25 cellular contexts compared by ENCODE assay signal in genomic region chr3:56192001-56192400, GRCh38.
"Had no signal": no experiment of that assay in that cellular context is flagged by ENCODE, and none has a peak within 500 bp of the region (broad histone marks: within the 10 kb centered on the region; RNA-seq: fewer than 3 reads in every experiment).

No MANE protein-coding gene starts in this region.

- H3K36me3 ChIP-seq: ascending aorta, breast epithelium, esophagus muscularis mucosa had no signal

- H3K9me3 ChIP-seq: ascending aorta, breast epithelium, esophagus muscularis mucosa had no signal

- H3K4me3 ChIP-seq: ascending aorta, breast epithelium, coronary artery, dorsolateral prefrontal cortex, esophagus muscularis mucosa had no signal

- DNase-seq: activated CD4-positive, alpha-beta memory T cell treated with anti-CD3 and anti-CD28 coated beads, Interleukin-2, amount 10 ng/mL, durations not matched to agents 7 days and 5 days; activated CD4-positive, alpha-beta T cell treated with anti-CD3 and anti-CD28 coated beads for 1 hour; activated CD4-positive, alpha-beta T cell treated with anti-CD3 and anti-CD28 coated beads for 4 hours; activated CD4-positive, alpha-beta T cell treated with anti-CD3 and anti-CD28 coated beads, Interleukin-2, amount 10 ng/mL, durations not matched to agents 7 days and 5 days; activated CD4-positive, alpha-beta T cell treated with anti-CD3 and anti-CD28 coated beads, Interleukin-2, amount 50 U/mL, for 4 hours; activated CD8-positive, alpha-beta memory T cell treated with anti-CD3 and anti-CD28 coated beads, Interleukin-2, amount 50 U/mL, for 48 hours; activated gamma-delta T cell; activated naive CD4-positive, alpha-beta T cell; activated naive CD4-positive, alpha-beta T cell treated with anti-CD3 and anti-CD28 coated beads, Interleukin-2, amount 10 ng/mL, durations not matched to agents 7 days and 5 days; activated naive CD8-positive, alpha-beta T cell treated with anti-CD3 and anti-CD28 coated beads, Interleukin-2, amount 10 ng/mL, durations not matched to agents 7 days and 5 days; activated T-cell treated with anti-CD3 and anti-CD28 coated beads for 4 hours; activated T-cell treated with anti-CD3 and anti-CD28 coated beads, Interleukin-2, amount 50 U/mL, for 24 hours; activated T-cell treated with anti-CD3 and anti-CD28 coated beads, Interleukin-2, amount 50 U/mL, for 72 hours; dorsolateral prefrontal cortex; effector memory CD4-positive, alpha-beta T cell; endodermal cell; erythroblast; foreskin melanocyte; head of caudate nucleus; T-helper 2 cell had no signal

- H3K27ac ChIP-seq: ascending aorta, breast epithelium, coronary artery, esophagus muscularis mucosa had no signal

- H3K4me1 ChIP-seq: ascending aorta, breast epithelium had no signal

- H3K27me3 ChIP-seq: ascending aorta, breast epithelium, dorsolateral prefrontal cortex, esophagus muscularis mucosa had no signal

- ATAC-seq: activated naive CD4-positive, alpha-beta T cell treated with anti-CD3 and anti-CD28 coated beads, Interleukin-2, amount 50 U/mL, for 72 hours; activated T-cell treated with anti-CD3 and anti-CD28 coated beads, Interleukin-2, amount 50 U/mL, for 72 hours had no signal
